14 cellular contexts compared by ENCODE assay signal in genomic region chr6:134199848-134200606, GRCh38.
DNase-seq lines count a peak whose midpoint lies in the region; ATAC-seq lines count a peak whose summit lies in the region.
"Had no signal": no experiment of that assay in that cellular context is flagged by ENCODE, and none has a peak within 500 bp of the region (broad histone marks: within the 10 kb centered on the region; RNA-seq: fewer than 3 reads in every experiment).

No MANE protein-coding gene starts in this region.

- ATAC-seq in GM21786 (IDR thresholded peaks at IDR 0.05; ENCODE audit: unreplicated experiment) (peak; percentile 46), left lobe of liver (peak; percentile 63), HG03565 (IDR thresholded peaks at IDR 0.05; ENCODE audit: unreplicated experiment) (no peak)

- DNase-seq in ELF-1 (ENCODE audit: low read depth, low spot score) (peak; percentile 30), NCI-H2196 (lab: John Stamatoyannopoulos, UW; ENCODE audit: unreplicated experiment) (peak; percentile 8), left lobe of liver (ENCODE audit: low spot score) (no peak), amniotic stem cell (lab: John Stamatoyannopoulos, UW) (no peak), AML-193 (lab: John Stamatoyannopoulos, UW) (no peak), hypothalamus (lab: John Stamatoyannopoulos, UW) (no peak)
- DNase-seq: activated CD4-positive, alpha-beta T cell treated with anti-CD3 and anti-CD28 coated beads, Interleukin-2, amount 50 U/mL, for 48 hours; activated effector memory CD4-positive, alpha-beta T cell treated with anti-CD3 and anti-CD28 coated beads, Interleukin-2, amount 50 U/mL, for 16 hours; effector CD8-positive, alpha-beta T cell; islet precursor cell; NCI-H1436; sigmoid colon had no signal

Comparison
In these comparisons a context has a peak if more than half of its experiments do, and no peak if none do; other contexts are left out.
1. DNase-seq: peak in ELF-1 (single experiment) and NCI-H2196 (single experiment); none in left lobe of liver (single experiment), amniotic stem cell (single experiment), AML-193 (0 of 2) and hypothalamus (0 of 51).